40 cellular contexts compared by ENCODE assay signal in the genomic region with DNA sequence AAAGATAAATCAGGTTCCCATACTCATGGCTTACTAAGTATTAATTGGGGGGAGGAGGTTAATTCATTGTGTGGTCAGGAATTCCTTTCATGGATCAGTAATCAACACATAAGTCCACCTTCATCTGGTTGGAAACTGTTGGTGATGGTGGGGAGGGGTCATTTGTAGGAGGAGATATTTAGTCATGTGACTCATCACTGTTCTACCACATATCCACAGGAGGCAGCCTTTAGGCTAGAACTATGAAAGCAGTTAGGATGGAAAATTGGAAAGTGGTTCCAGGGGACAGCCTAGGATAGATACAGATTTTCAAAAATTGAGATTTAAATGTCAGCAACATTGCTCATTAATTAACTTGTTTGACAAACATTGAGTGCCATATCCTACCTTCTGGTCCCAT.
"Had no signal": no experiment of that assay in that cellular context is flagged by ENCODE, and none has a peak within 500 bp of the region (broad histone marks: within the 10 kb centered on the region; RNA-seq: fewer than 3 reads in every experiment).

No MANE protein-coding gene starts in this region.

- FAIRE-seq: astrocyte, bronchial epithelial cell had no signal

- H3K27me3 Mint-ChIP-seq: activated naive CD8-positive, alpha-beta T cell; activated T-cell treated with anti-CD3 and anti-CD28 coated beads, Interleukin-2, amount 50 U/mL, for 24 hours had no signal

- H3K9me3 Mint-ChIP-seq: activated naive CD4-positive, alpha-beta T cell treated with anti-CD3 and anti-CD28 coated beads, Interleukin-2, amount 50 U/mL, for 24 hours; activated T-cell treated with anti-CD3 and anti-CD28 coated beads, Interleukin-2, amount 50 U/mL, for 24 hours; activated T-helper 17 cell treated with anti-CD3 and anti-CD28 coated beads, Interleukin-2, amount 50 U/mL, for 72 hours; central memory CD8-positive, alpha-beta T cell had no signal

- H3K36me3 Mint-ChIP-seq: activated naive CD4-positive, alpha-beta T cell treated with anti-CD3 and anti-CD28 coated beads, Interleukin-2, amount 10 ng/mL, durations not matched to agents 7 days and 5 days; activated naive CD8-positive, alpha-beta T cell treated with anti-CD3 and anti-CD28 coated beads for 36 hours; activated naive CD8-positive, alpha-beta T cell treated with anti-CD3 and anti-CD28 coated beads, Interleukin-2, amount 10 ng/mL, durations not matched to agents 7 days and 5 days; brain had no signal

- DNase-seq: activated effector memory CD4-positive, alpha-beta T cell treated with anti-CD3 and anti-CD28 coated beads, Interleukin-2, amount 50 U/mL, for 16 hours; activated effector memory CD4-positive, alpha-beta T cell treated with Interleukin-2 at 50 U/mL for 16 hours; activated gamma-delta T cell; activated gamma-delta T cell treated with Interleukin-2 at 50 U/mL for 16 hours; activated naive CD4-positive, alpha-beta T cell; activated naive CD4-positive, alpha-beta T cell treated with anti-CD3 and anti-CD28 coated beads for 36 hours; activated naive CD4-positive, alpha-beta T cell treated with anti-CD3 and anti-CD28 coated beads, Interleukin-2, amount 10 ng/mL, durations not matched to agents 7 days and 5 days; activated naive CD4-positive, alpha-beta T cell treated with anti-CD3 and anti-CD28 coated beads, Interleukin-2, amount 50 U/mL, for 16 hours; activated naive CD4-positive, alpha-beta T cell treated with Interleukin-2 at 50 U/mL for 16 hours; activated naive CD8-positive, alpha-beta T cell treated with anti-CD3 and anti-CD28 coated beads for 36 hours; activated naive CD8-positive, alpha-beta T cell treated with anti-CD3 and anti-CD28 coated beads, Interleukin-2, amount 10 ng/mL, durations not matched to agents 7 days and 5 days; activated naive CD8-positive, alpha-beta T cell treated with anti-CD3 and anti-CD28 coated beads, Interleukin-2, amount 50 U/mL, for 24 hours; activated T-cell treated with anti-CD3 and anti-CD28 coated beads, Interleukin-2, amount 50 U/mL, for 1 hour; activated T-cell treated with anti-CD3 and anti-CD28 coated beads, Interleukin-2, amount 50 U/mL, for 24 hours; activated T-cell treated with anti-CD3 and anti-CD28 coated beads, Interleukin-2, amount 50 U/mL, for 4 hours; activated T-cell treated with anti-CD3 and anti-CD28 coated beads, Interleukin-2, amount 50 U/mL, for 48 hours; activated T-cell treated with anti-CD3 and anti-CD28 coated beads, Interleukin-2, amount 50 U/mL, for 72 hours; adrenal gland; amniotic stem cell; amygdala; anterior cingulate cortex; aorta; body of pancreas; brain microvascular endothelial cell; caudate nucleus; central memory CD4-positive, alpha-beta T cell; cerebellar nuclear complex had no signal

- H3K4me1 Mint-ChIP-seq: activated naive CD4-positive, alpha-beta T cell treated with anti-CD3 and anti-CD28 coated beads, Interleukin-2, amount 10 ng/mL, durations not matched to agents 7 days and 5 days; activated naive CD4-positive, alpha-beta T cell treated with anti-CD3 and anti-CD28 coated beads, Interleukin-2, amount 50 U/mL, for 24 hours; activated naive CD8-positive, alpha-beta T cell treated with anti-CD3 and anti-CD28 coated beads for 36 hours; activated naive CD8-positive, alpha-beta T cell treated with anti-CD3 and anti-CD28 coated beads, Interleukin-2, amount 10 ng/mL, durations not matched to agents 7 days and 5 days; activated naive CD8-positive, alpha-beta T cell treated with anti-CD3 and anti-CD28 coated beads, Interleukin-2, amount 50 U/mL, for 24 hours; activated T-helper 17 cell treated with anti-CD3 and anti-CD28 coated beads, Interleukin-2, amount 50 U/mL, for 72 hours; brain; central memory CD8-positive, alpha-beta T cell had no signal

- H3K4me3 Mint-ChIP-seq: activated naive CD4-positive, alpha-beta T cell treated with anti-CD3 and anti-CD28 coated beads for 36 hours; activated naive CD4-positive, alpha-beta T cell treated with anti-CD3 and anti-CD28 coated beads, Interleukin-2, amount 10 ng/mL, durations not matched to agents 7 days and 5 days; activated naive CD4-positive, alpha-beta T cell treated with anti-CD3 and anti-CD28 coated beads, Interleukin-2, amount 50 U/mL, for 24 hours; activated naive CD8-positive, alpha-beta T cell; activated naive CD8-positive, alpha-beta T cell treated with anti-CD3 and anti-CD28 coated beads for 36 hours; activated naive CD8-positive, alpha-beta T cell treated with anti-CD3 and anti-CD28 coated beads, Interleukin-2, amount 10 ng/mL, durations not matched to agents 7 days and 5 days; activated naive CD8-positive, alpha-beta T cell treated with anti-CD3 and anti-CD28 coated beads, Interleukin-2, amount 50 U/mL, for 24 hours; activated T-cell treated with anti-CD3 and anti-CD28 coated beads, Interleukin-2, amount 50 U/mL, for 24 hours; activated T-cell treated with anti-CD3 and anti-CD28 coated beads, Interleukin-2, amount 50 U/mL, for 4 hours; activated T-cell treated with anti-CD3 and anti-CD28 coated beads, Interleukin-2, amount 50 U/mL, for 72 hours; activated T-helper 1 cell treated with anti-CD3 and anti-CD28 coated beads, Interleukin-12 subunit alpha, Interleukin-12 subunit beta, Interleukin-2, Interleukin-4 antibody, amounts not matched to agents 30 ng/mL and 10 ng/mL and 1 ng/mL, durations not matched to agents 14 hours and 24 hours and 36 hours; activated T-helper 17 cell treated with anti-CD3 and anti-CD28 coated beads, Interleukin-2, amount 50 U/mL, for 72 hours; brain; central memory CD8-positive, alpha-beta T cell had no signal

- H3K27me3 ChIP-seq: adrenal gland, ascending aorta, body of pancreas, brain microvascular endothelial cell, breast epithelium, cardiac muscle cell had no signal

- H3K27ac Mint-ChIP-seq: activated naive CD4-positive, alpha-beta T cell treated with anti-CD3 and anti-CD28 coated beads for 36 hours; activated naive CD4-positive, alpha-beta T cell treated with anti-CD3 and anti-CD28 coated beads, Interleukin-2, amount 10 ng/mL, durations not matched to agents 7 days and 5 days; activated naive CD4-positive, alpha-beta T cell treated with anti-CD3 and anti-CD28 coated beads, Interleukin-2, amount 50 U/mL, for 72 hours; activated naive CD8-positive, alpha-beta T cell; activated naive CD8-positive, alpha-beta T cell treated with anti-CD3 and anti-CD28 coated beads for 36 hours; activated naive CD8-positive, alpha-beta T cell treated with anti-CD3 and anti-CD28 coated beads, Interleukin-2, amount 10 ng/mL, durations not matched to agents 7 days and 5 days; activated naive CD8-positive, alpha-beta T cell treated with anti-CD3 and anti-CD28 coated beads, Interleukin-2, amount 50 U/mL, for 24 hours; activated T-cell treated with anti-CD3 and anti-CD28 coated beads, Interleukin-2, amount 50 U/mL, for 24 hours; activated T-cell treated with anti-CD3 and anti-CD28 coated beads, Interleukin-2, amount 50 U/mL, for 72 hours; activated T-helper 1 cell treated with anti-CD3 and anti-CD28 coated beads, Interleukin-12 subunit alpha, Interleukin-12 subunit beta, Interleukin-2, Interleukin-4 antibody, amounts not matched to agents 30 ng/mL and 10 ng/mL and 1 ng/mL, durations not matched to agents 14 hours and 24 hours and 36 hours; activated T-helper 17 cell treated with anti-CD3 and anti-CD28 coated beads, Interleukin-2, amount 50 U/mL, for 72 hours; activated T-helper 2 cell treated with anti-CD3 and anti-CD28 coated beads, Interferon-gamma antibody, Interleukin-2, Interleukin-4, amounts not matched to agents 10 μg/mL and 5 μg/mL and 100 μg/mL, durations not matched to agents 14 hours and 24 hours and 36 hours; brain had no signal

- H3K4me1 ChIP-seq: adrenal gland, ascending aorta, body of pancreas, breast epithelium had no signal

- H3K27ac ChIP-seq: adrenal gland, ascending aorta, body of pancreas, brain microvascular endothelial cell, breast epithelium, cardiac muscle cell had no signal

- H3K4me3 ChIP-seq: adrenal gland, ascending aorta, body of pancreas, breast epithelium, cardiac muscle cell had no signal

- H3K36me3 ChIP-seq: adrenal gland, ascending aorta, brain microvascular endothelial cell, breast epithelium, cardiac muscle cell had no signal

- ATAC-seq: activated naive CD4-positive, alpha-beta T cell treated with anti-CD3 and anti-CD28 coated beads, Interleukin-2, amount 50 U/mL, for 72 hours; activated naive CD8-positive, alpha-beta T cell treated with anti-CD3 and anti-CD28 coated beads, Interleukin-2, amount 50 U/mL, for 24 hours; activated T-cell treated with anti-CD3 and anti-CD28 coated beads, Interleukin-2, amount 50 U/mL, for 4 hours; activated T-cell treated with anti-CD3 and anti-CD28 coated beads, Interleukin-2, amount 50 U/mL, for 72 hours; activated T-helper 17 cell treated with anti-CD3 and anti-CD28 coated beads, Interleukin-2, amount 50 U/mL, for 72 hours; body of pancreas had no signal

- H3K9me3 ChIP-seq: adrenal gland, ascending aorta, body of pancreas, breast epithelium had no signal
